8 cellular contexts compared by ENCODE assay signal in the genomic region with DNA sequence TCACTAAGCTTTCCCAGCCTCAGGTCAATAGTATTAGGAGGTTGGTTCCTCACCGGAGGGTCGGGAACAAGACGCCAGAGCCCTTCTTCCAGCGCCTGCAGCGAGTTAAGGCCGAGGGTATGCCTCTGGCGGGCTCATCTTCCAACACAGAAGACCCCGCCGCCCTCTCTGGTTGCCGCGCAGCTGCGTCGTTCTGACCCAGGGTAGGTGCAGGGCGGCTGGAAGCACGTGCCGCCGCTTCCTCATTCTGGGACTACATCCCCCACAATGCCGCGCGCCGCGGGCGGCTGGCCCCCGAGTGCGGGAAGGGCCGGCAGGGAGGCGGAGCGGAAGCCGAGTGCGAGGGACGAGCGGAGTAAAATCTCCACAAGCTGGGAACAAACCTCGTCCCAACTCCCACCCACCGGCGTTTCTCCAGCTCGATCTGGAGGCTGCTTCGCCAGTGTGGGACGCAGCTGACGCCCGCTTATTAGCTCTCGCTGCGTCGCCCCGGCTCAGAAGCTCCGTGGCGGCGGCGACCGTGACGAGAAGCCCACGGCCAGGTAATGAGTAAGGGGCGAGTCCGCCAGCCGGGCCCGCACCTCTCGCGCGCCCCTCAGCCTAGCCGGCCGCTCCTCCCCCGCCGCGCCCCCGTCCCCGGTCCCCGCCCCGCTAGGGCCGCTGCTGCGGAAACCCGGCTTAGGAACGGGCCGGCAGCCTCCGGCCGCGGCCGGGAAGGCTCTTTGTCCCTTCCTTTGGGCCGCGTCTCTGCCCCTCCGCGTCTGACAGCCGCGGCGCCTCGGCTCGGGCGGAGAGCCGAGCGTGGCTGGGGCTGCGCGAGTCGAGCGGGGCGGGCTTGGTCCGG.
DNase-seq lines count a peak whose midpoint lies in the region; ATAC-seq and TF ChIP-seq lines count a peak whose summit lies in the region.

A gene with protein sequence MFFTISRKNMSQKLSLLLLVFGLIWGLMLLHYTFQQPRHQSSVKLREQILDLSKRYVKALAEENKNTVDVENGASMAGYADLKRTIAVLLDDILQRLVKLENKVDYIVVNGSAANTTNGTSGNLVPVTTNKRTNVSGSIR (plus strand): TSS at position 319 of the 844 bp plus-strand sequence. CDS start 13,934 bp downstream, outside the sequence.

- no peaks in the 10 kb centered on the region for H3K27me3 ChIP-seq in DOHH2 (ENCODE audit: control insufficient read depth, low read length)

- H4K20me1 ChIP-seq in DOHH2 (ENCODE audit: control insufficient read depth, insufficient read depth, low read depth, low read length), result no peaks in the 10 kb centered on the region

- H3K9me3 ChIP-seq in DOHH2 (ENCODE audit: control insufficient read depth, insufficient read depth, low read length) (no peaks in the 10 kb centered on the region), KOPT-K1 (ENCODE audit: insufficient read depth, low read length, poor library complexity, severe bottlenecking) (no peaks in the 10 kb centered on the region)

- no peaks in the 10 kb centered on the region for H3K36me3 Mint-ChIP-seq in nephron progenitor cell (ENCODE audit: low read depth)
- no peaks in the 10 kb centered on the region for H3K36me3 Mint-ChIP-seq in stimulated activated naive CD8-positive, alpha-beta T cell treated with anti-CD3 and anti-CD28 coated beads, Interleukin-15, Interleukin-2, amounts not matched to agents 100 ng/mL and 50 ng/mL, for 24 hours (ENCODE audit: low read depth)

- H3F3A ChIP-seq in DOHH2 (ENCODE audit: control insufficient read depth, insufficient read depth), result peaks cover 10% of the 10 kb centered on the region; the same call in 1 of the 2 replicates

- no peak for TF ChIP-seq CTCF in DOHH2 (IDR thresholded peaks at IDR 0.05; ENCODE audit: low read depth, low read length, poor library complexity, severe bottlenecking)
- no peak for TF ChIP-seq CTCF in nephron progenitor cell (IDR thresholded peaks at IDR 0.05)

- H3K9me2 ChIP-seq in DOHH2 (replicated peaks; ENCODE audit: control insufficient read depth, low read length), result no peaks in the 10 kb centered on the region

- H3K4me1 ChIP-seq in DOHH2 (ENCODE audit: control insufficient read depth, low read length), result peaks cover 83% of the 10 kb centered on the region

- DNase-seq in RKO (ENCODE audit: low spot score), result peak; percentile 88
- peak; percentile 69 for DNase-seq in activated effector memory CD4-positive, alpha-beta T cell treated with Interleukin-2 at 50 U/mL for 16 hours
- peak; percentile 77 for DNase-seq in fibroblast of the conjunctiva (ENCODE audit: low read depth)
- peak; percentile 94 for DNase-seq in nephron progenitor cell

- H3K9me3 Mint-ChIP-seq in nephron progenitor cell, result peaks cover 8% of the 10 kb centered on the region
- H3K9me3 Mint-ChIP-seq in stimulated activated naive CD8-positive, alpha-beta T cell treated with anti-CD3 and anti-CD28 coated beads, Interleukin-15, Interleukin-2, amounts not matched to agents 100 ng/mL and 50 ng/mL, for 24 hours, result peaks cover 4% of the 10 kb centered on the region

- H3K27me3 Mint-ChIP-seq in nephron progenitor cell (ENCODE audit: low read depth, poor library complexity), result peaks cover 4% of the 10 kb centered on the region
- no peaks in the 10 kb centered on the region for H3K27me3 Mint-ChIP-seq in stimulated activated naive CD8-positive, alpha-beta T cell treated with anti-CD3 and anti-CD28 coated beads, Interleukin-15, Interleukin-2, amounts not matched to agents 100 ng/mL and 50 ng/mL, for 24 hours

- H3K4me2 ChIP-seq in DOHH2 (ENCODE audit: low read length), result peak within 1 kb of the TSS; percentile 86

- H3K36me3 ChIP-seq in DOHH2 (ENCODE audit: control insufficient read depth, low read length), result no peaks in the 10 kb centered on the region
- H3K36me3 ChIP-seq in KOPT-K1 (ENCODE audit: insufficient read depth, low read length), result no peaks in the 10 kb centered on the region

- peak within 1 kb of the TSS; percentile 95 for H3K27ac Mint-ChIP-seq in nephron progenitor cell
- H3K27ac Mint-ChIP-seq in stimulated activated naive CD8-positive, alpha-beta T cell treated with anti-CD3 and anti-CD28 coated beads, Interleukin-15, Interleukin-2, amounts not matched to agents 100 ng/mL and 50 ng/mL, for 24 hours, result peak within 1 kb of the TSS; percentile 78

- H3K4me3 ChIP-seq in DOHH2 (ENCODE audit: low read length), result peak within 1 kb of the TSS; percentile 84

- peak; percentile 84 for ATAC-seq in GM21825 (IDR thresholded peaks at IDR 0.05; ENCODE audit: unreplicated experiment)

- peaks cover 34% of the 10 kb centered on the region for H3K4me1 Mint-ChIP-seq in nephron progenitor cell
- H3K4me1 Mint-ChIP-seq in stimulated activated naive CD8-positive, alpha-beta T cell treated with anti-CD3 and anti-CD28 coated beads, Interleukin-15, Interleukin-2, amounts not matched to agents 100 ng/mL and 50 ng/mL, for 24 hours (ENCODE audit: low read depth), result peaks cover 65% of the 10 kb centered on the region

- peaks cover 44% of the 10 kb centered on the region for H3K79me2 ChIP-seq in DOHH2 (ENCODE audit: control insufficient read depth, low read length)

- peak within 1 kb of the TSS; percentile 51 for H3K27ac ChIP-seq in DOHH2 (ENCODE audit: low read depth, low read length)
- peak within 1 kb of the TSS; percentile 28 for H3K27ac ChIP-seq in KOPT-K1 (ENCODE audit: low read depth, low read length, poor library complexity, severe bottlenecking)

- peak within 1 kb of the TSS; percentile 93 for H3K4me3 Mint-ChIP-seq in nephron progenitor cell
- peak within 1 kb of the TSS; percentile 91 for H3K4me3 Mint-ChIP-seq in stimulated activated naive CD8-positive, alpha-beta T cell treated with anti-CD3 and anti-CD28 coated beads, Interleukin-15, Interleukin-2, amounts not matched to agents 100 ng/mL and 50 ng/mL, for 24 hours

Comparison
In these comparisons a context has a peak if more than half of its experiments do, and no peak if none do; other contexts are left out.
1. Peak in every context shown above with its lines: DNase-seq, ATAC-seq, H3K4me3 ChIP-seq and H3K27ac ChIP-seq.